1 cellular context compared by ENCODE assay signal in genomic region chr6:136288566-136289326, GRCh38.
TF ChIP-seq lines count a peak whose summit lies in the region.

No MANE protein-coding gene starts in this region.

TF ChIP-seq in HepG2, 621 proteins besides CTCF, POLR2A, EP300 and RAD21 (continued from another document and continues in another):
- TF ChIP-seq, protein P1, sequence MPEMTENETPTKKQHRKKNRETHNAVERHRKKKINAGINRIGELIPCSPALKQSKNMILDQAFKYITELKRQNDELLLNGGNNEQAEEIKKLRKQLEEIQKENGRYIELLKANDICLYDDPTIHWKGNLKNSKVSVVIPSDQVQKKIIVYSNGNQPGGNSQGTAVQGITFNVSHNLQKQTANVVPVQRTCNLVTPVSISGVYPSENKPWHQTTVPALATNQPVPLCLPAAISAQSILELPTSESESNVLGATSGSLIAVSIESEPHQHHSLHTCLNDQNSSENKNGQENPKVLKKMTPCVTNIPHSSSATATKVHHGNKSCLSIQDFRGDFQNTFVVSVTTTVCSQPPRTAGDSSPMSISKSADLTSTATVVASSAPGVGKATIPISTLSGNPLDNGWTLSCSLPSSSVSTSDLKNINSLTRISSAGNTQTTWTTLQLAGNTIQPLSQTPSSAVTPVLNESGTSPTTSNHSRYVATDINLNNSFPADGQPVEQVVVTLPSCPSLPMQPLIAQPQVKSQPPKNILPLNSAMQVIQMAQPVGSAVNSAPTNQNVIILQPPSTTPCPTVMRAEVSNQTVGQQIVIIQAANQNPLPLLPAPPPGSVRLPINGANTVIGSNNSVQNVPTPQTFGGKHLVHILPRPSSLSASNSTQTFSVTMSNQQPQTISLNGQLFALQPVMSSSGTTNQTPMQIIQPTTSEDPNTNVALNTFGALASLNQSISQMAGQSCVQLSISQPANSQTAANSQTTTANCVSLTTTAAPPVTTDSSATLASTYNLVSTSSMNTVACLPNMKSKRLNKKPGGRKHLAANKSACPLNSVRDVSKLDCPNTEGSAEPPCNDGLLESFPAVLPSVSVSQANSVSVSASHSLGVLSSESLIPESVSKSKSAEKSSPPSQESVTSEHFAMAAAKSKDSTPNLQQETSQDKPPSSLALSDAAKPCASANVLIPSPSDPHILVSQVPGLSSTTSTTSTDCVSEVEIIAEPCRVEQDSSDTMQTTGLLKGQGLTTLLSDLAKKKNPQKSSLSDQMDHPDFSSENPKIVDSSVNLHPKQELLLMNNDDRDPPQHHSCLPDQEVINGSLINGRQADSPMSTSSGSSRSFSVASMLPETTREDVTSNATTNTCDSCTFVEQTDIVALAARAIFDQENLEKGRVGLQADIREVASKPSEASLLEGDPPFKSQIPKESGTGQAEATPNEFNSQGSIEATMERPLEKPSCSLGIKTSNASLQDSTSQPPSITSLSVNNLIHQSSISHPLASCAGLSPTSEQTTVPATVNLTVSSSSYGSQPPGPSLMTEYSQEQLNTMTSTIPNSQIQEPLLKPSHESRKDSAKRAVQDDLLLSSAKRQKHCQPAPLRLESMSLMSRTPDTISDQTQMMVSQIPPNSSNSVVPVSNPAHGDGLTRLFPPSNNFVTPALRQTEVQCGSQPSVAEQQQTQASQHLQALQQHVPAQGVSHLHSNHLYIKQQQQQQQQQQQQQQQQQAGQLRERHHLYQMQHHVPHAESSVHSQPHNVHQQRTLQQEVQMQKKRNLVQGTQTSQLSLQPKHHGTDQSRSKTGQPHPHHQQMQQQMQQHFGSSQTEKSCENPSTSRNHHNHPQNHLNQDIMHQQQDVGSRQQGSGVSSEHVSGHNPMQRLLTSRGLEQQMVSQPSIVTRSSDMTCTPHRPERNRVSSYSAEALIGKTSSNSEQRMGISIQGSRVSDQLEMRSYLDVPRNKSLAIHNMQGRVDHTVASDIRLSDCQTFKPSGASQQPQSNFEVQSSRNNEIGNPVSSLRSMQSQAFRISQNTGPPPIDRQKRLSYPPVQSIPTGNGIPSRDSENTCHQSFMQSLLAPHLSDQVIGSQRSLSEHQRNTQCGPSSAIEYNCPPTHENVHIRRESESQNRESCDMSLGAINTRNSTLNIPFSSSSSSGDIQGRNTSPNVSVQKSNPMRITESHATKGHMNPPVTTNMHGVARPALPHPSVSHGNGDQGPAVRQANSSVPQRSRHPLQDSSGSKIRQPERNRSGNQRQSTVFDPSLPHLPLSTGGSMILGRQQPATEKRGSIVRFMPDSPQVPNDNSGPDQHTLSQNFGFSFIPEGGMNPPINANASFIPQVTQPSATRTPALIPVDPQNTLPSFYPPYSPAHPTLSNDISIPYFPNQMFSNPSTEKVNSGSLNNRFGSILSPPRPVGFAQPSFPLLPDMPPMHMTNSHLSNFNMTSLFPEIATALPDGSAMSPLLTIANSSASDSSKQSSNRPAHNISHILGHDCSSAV (CRISPR knock-in tag; IDR thresholded peaks at IDR 0.05; ENCODE audit: borderline replicate concordance) = no peak
- TF ChIP-seq ZNF234 (CRISPR knock-in tag; conservative IDR thresholded peaks at IDR 0.05) = no peak
- no peak for TF ChIP-seq ATRX (CRISPR knock-in tag; IDR thresholded peaks at IDR 0.05; ENCODE audit: borderline replicate concordance)
- TF ChIP-seq RBAK (CRISPR knock-in tag; IDR thresholded peaks at IDR 0.05) = no peak
- no peak; the same call in 1 of the 2 replicates for TF ChIP-seq TFDP2 (CRISPR knock-in tag; IDR thresholded peaks at IDR 0.05)
- peak; percentile 10; the same call in 1 of the 2 replicates for TF ChIP-seq TFDP1 (CRISPR knock-in tag; IDR thresholded peaks at IDR 0.05; ENCODE audit: borderline replicate concordance)
- TF ChIP-seq, protein P2, sequence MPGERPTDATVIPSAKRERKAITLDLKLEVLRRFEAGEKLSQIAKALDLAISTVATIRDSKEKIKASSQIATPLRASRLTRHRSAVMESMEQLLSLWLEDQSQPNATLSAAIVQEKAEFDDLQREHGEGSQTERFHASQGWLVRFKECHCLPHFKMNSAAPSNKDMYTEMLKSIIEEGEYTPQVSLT (CRISPR knock-in tag; IDR thresholded peaks at IDR 0.05; ENCODE audit: borderline replicate concordance, low read depth) = no peak
- TF ChIP-seq ZNF317 (CRISPR knock-in tag; IDR thresholded peaks at IDR 0.05) = no peak
- no peak for TF ChIP-seq GABPB1 (CRISPR knock-in tag; IDR thresholded peaks at IDR 0.05)
- no peak for TF ChIP-seq ZNF672 (CRISPR knock-in tag; IDR thresholded peaks at IDR 0.05)
- TF ChIP-seq ZNF382 (CRISPR knock-in tag; IDR thresholded peaks at IDR 0.05; ENCODE audit: borderline replicate concordance) = no peak
- TF ChIP-seq ZNF567 (CRISPR knock-in tag; IDR thresholded peaks at IDR 0.05; ENCODE audit: borderline replicate concordance) = no peak
- TF ChIP-seq AKAP8 (CRISPR knock-in tag; IDR thresholded peaks at IDR 0.05) = no peak; the same call in 1 of the 2 replicates
- TF ChIP-seq GLI4 (CRISPR knock-in tag; IDR thresholded peaks at IDR 0.05; ENCODE audit: borderline replicate concordance) = no peak
- TF ChIP-seq, protein P3, sequence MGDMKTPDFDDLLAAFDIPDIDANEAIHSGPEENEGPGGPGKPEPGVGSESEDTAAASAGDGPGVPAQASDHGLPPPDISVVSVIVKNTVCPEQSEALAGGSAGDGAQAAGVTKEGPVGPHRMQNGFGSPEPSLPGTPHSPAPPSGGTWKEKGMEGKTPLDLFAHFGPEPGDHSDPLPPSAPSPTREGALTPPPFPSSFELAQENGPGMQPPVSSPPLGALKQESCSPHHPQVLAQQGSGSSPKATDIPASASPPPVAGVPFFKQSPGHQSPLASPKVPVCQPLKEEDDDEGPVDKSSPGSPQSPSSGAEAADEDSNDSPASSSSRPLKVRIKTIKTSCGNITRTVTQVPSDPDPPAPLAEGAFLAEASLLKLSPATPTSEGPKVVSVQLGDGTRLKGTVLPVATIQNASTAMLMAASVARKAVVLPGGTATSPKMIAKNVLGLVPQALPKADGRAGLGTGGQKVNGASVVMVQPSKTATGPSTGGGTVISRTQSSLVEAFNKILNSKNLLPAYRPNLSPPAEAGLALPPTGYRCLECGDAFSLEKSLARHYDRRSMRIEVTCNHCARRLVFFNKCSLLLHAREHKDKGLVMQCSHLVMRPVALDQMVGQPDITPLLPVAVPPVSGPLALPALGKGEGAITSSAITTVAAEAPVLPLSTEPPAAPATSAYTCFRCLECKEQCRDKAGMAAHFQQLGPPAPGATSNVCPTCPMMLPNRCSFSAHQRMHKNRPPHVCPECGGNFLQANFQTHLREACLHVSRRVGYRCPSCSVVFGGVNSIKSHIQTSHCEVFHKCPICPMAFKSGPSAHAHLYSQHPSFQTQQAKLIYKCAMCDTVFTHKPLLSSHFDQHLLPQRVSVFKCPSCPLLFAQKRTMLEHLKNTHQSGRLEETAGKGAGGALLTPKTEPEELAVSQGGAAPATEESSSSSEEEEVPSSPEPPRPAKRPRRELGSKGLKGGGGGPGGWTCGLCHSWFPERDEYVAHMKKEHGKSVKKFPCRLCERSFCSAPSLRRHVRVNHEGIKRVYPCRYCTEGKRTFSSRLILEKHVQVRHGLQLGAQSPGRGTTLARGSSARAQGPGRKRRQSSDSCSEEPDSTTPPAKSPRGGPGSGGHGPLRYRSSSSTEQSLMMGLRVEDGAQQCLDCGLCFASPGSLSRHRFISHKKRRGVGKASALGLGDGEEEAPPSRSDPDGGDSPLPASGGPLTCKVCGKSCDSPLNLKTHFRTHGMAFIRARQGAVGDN (CRISPR knock-in tag; IDR thresholded peaks at IDR 0.05) = no peak; the same call in 1 of the 2 replicates
- no peak for TF ChIP-seq PITX1 (CRISPR knock-in tag; IDR thresholded peaks at IDR 0.05)
- TF ChIP-seq ZIK1 (CRISPR knock-in tag; IDR thresholded peaks at IDR 0.05; ENCODE audit: borderline replicate concordance, low read depth) = no peak
- peak; percentile 81 for TF ChIP-seq ZNF598 (CRISPR knock-in tag; IDR thresholded peaks at IDR 0.05; ENCODE audit: borderline replicate concordance)
- TF ChIP-seq, protein P4, sequence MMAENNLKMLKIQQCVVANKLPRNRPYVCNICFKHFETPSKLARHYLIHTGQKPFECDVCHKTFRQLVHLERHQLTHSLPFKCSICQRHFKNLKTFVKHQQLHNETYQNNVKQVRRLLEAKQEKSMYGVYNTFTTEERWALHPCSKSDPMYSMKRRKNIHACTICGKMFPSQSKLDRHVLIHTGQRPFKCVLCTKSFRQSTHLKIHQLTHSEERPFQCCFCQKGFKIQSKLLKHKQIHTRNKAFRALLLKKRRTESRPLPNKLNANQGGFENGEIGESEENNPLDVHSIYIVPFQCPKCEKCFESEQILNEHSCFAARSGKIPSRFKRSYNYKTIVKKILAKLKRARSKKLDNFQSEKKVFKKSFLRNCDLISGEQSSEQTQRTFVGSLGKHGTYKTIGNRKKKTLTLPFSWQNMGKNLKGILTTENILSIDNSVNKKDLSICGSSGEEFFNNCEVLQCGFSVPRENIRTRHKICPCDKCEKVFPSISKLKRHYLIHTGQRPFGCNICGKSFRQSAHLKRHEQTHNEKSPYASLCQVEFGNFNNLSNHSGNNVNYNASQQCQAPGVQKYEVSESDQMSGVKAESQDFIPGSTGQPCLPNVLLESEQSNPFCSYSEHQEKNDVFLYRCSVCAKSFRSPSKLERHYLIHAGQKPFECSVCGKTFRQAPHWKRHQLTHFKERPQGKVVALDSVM (CRISPR knock-in tag; IDR thresholded peaks at IDR 0.05) = peak; percentile 8; the same call in 1 of the 2 replicates
- TF ChIP-seq CENPX (CRISPR knock-in tag; IDR thresholded peaks at IDR 0.05) = no peak
- TF ChIP-seq, protein P5, sequence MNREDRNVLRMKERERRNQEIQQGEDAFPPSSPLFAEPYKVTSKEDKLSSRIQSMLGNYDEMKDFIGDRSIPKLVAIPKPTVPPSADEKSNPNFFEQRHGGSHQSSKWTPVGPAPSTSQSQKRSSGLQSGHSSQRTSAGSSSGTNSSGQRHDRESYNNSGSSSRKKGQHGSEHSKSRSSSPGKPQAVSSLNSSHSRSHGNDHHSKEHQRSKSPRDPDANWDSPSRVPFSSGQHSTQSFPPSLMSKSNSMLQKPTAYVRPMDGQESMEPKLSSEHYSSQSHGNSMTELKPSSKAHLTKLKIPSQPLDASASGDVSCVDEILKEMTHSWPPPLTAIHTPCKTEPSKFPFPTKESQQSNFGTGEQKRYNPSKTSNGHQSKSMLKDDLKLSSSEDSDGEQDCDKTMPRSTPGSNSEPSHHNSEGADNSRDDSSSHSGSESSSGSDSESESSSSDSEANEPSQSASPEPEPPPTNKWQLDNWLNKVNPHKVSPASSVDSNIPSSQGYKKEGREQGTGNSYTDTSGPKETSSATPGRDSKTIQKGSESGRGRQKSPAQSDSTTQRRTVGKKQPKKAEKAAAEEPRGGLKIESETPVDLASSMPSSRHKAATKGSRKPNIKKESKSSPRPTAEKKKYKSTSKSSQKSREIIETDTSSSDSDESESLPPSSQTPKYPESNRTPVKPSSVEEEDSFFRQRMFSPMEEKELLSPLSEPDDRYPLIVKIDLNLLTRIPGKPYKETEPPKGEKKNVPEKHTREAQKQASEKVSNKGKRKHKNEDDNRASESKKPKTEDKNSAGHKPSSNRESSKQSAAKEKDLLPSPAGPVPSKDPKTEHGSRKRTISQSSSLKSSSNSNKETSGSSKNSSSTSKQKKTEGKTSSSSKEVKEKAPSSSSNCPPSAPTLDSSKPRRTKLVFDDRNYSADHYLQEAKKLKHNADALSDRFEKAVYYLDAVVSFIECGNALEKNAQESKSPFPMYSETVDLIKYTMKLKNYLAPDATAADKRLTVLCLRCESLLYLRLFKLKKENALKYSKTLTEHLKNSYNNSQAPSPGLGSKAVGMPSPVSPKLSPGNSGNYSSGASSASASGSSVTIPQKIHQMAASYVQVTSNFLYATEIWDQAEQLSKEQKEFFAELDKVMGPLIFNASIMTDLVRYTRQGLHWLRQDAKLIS (CRISPR knock-in tag; IDR thresholded peaks at IDR 0.05) = no peak
- no peak for TF ChIP-seq GZF1 (CRISPR knock-in tag; IDR thresholded peaks at IDR 0.05)
- no peak for TF ChIP-seq PAX8 (CRISPR knock-in tag; IDR thresholded peaks at IDR 0.05; ENCODE audit: borderline replicate concordance)
- no peak for TF ChIP-seq ZNF292 (CRISPR knock-in tag; IDR thresholded peaks at IDR 0.05; ENCODE audit: borderline replicate concordance, low read depth)
- no peak for TF ChIP-seq PHF5A (CRISPR knock-in tag; IDR thresholded peaks at IDR 0.05; ENCODE audit: low read depth, unreplicated experiment)
- TF ChIP-seq MEIS1 (CRISPR knock-in tag; IDR thresholded peaks at IDR 0.05; ENCODE audit: borderline replicate concordance) = no peak
- TF ChIP-seq ZNF180 (CRISPR knock-in tag; IDR thresholded peaks at IDR 0.05; ENCODE audit: borderline replicate concordance, low read depth) = no peak
- TF ChIP-seq ZNF660 (CRISPR knock-in tag; IDR thresholded peaks at IDR 0.05; ENCODE audit: borderline replicate concordance, low read depth) = no peak
- TF ChIP-seq TMF1 (CRISPR knock-in tag; IDR thresholded peaks at IDR 0.05; ENCODE audit: low read depth) = peak; percentile 48; the same call in 1 of the 2 replicates
- TF ChIP-seq CCAR2 (optimal IDR thresholded peaks at IDR 0.05; ENCODE audit: low read depth, low read length) = no peak
- TF ChIP-seq NR2F2 (IDR thresholded peaks at IDR 0.05; ENCODE audit: borderline replicate concordance, low read depth) = peak; percentile 14; the same call in 1 of the 2 replicates
- no peak for TF ChIP-seq ZNF75D (CRISPR knock-in tag; IDR thresholded peaks at IDR 0.05; ENCODE audit: borderline replicate concordance)
- no peak for TF ChIP-seq GTF2F1 (IDR thresholded peaks at IDR 0.05; ENCODE audit: low read length)
- TF ChIP-seq ZMYM3 (CRISPR knock-in tag; IDR thresholded peaks at IDR 0.05) = no peak
- no peak for TF ChIP-seq ZNF780A (CRISPR knock-in tag; IDR thresholded peaks at IDR 0.05)
- no peak for TF ChIP-seq SRSF1 (optimal IDR thresholded peaks at IDR 0.05; ENCODE audit: low read depth, low read length)
- no peak for TF ChIP-seq KDM6A (CRISPR knock-in tag; IDR thresholded peaks at IDR 0.05; ENCODE audit: low read depth)
- no peak for TF ChIP-seq ZNF891 (CRISPR knock-in tag; IDR thresholded peaks at IDR 0.05)
- no peak; the same call in 1 of the 2 replicates for TF ChIP-seq ZNF337 (CRISPR knock-in tag; IDR thresholded peaks at IDR 0.05; ENCODE audit: borderline replicate concordance, low read depth)
- no peak for TF ChIP-seq IKZF5 (CRISPR knock-in tag; IDR thresholded peaks at IDR 0.05)
